Comparison of ENCODE assay signal across 9 cellular contexts in the genomic region with DNA sequence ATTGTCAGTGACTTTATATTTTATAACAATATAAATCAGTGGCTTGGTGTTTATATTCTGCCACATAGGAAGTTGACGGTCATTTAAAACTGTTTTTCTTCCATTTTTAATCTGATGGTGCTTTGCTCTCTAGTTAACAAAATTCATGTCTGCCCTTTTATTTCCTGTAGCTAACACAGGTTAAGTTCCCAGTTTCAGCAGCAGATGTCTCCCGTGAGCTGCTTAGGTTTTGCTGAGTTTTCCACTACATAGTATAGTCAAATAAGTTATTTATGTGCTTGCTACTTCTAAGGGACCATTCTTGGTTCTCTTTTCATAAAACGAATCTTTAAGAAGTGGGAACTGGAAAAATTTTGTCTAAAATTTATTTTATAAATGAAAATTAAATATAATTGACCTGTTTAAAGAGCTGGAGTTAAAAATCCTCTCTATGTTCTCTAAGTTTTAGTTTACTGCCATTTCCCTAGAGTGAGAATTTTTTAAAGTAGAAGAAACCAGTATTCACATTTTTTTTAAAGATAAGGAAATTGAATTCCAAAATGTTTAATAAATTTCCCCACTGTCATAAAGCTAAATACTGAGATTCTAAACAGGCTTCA. TPM values are rescaled to one million over a fixed set of nuclear protein-coding genes. Genes with fewer than 3 reads are reported as not detected.
DNase-seq lines count a peak whose midpoint lies in the region; ATAC-seq and TF ChIP-seq lines count a peak whose summit lies in the region.
"Had no signal": no experiment of that assay in that cellular context is flagged by ENCODE, and none has a peak within 500 bp of the region (broad histone marks: within the 10 kb centered on the region; RNA-seq: fewer than 3 reads in every experiment).

No MANE protein-coding gene starts in this region.

- H3K27me3 Mint-ChIP-seq in Caco-2 (ENCODE audit: insufficient read depth, unreplicated experiment): no peaks in the 10 kb centered on the region
- H3K27me3 Mint-ChIP-seq: activated naive CD8-positive, alpha-beta T cell had no signal

- peaks cover 13% of the 10 kb centered on the region; the same call in 1 of the 2 replicates for H3K9me3 ChIP-seq in Caco-2

- peak in 1 of 2 experiments; percentile 46 for DNase-seq in Caco-2
- peak; percentile 46 for DNase-seq in GM20000 (ENCODE audit: low spot score)
- DNase-seq in Jurkat, Clone E6-1 (ENCODE audit: low read depth, low spot score): peak; percentile 61
- peak; percentile 41 for DNase-seq in SW480 (ENCODE audit: low spot score)
- peak; percentile 82 for DNase-seq in astrocyte of the hippocampus (ENCODE audit: low read depth, low spot score)
- peak; percentile 42 to 79 for DNase-seq in hippocampal formation (lab: John Stamatoyannopoulos, UW)
- peak; percentile 63 for DNase-seq in smooth muscle cell of the brain vasculature (ENCODE audit: low read depth, low spot score)

- H3K27ac Mint-ChIP-seq in Caco-2 (ENCODE audit: unreplicated experiment): no peak overlapping the region

- H3K4me1 Mint-ChIP-seq in Caco-2 (ENCODE audit: low read depth, unreplicated experiment): peaks cover 13% of the 10 kb centered on the region

- H3K36me3 Mint-ChIP-seq in Caco-2 (ENCODE audit: insufficient read depth, unreplicated experiment): peaks cover 40% of the 10 kb centered on the region

- intact Hi-C loops in Caco-2 (cut with micrococcal nuclease; ENCODE audit: unreplicated experiment): loop anchor here (2.0 to 5.0 kb wide), 2 partner anchors 95 to 348 kb away; partner anchors contain the start of gene ARMC9

- no peak overlapping the region for H3K4me3 ChIP-seq in Caco-2 (ENCODE audit: low read depth, low read length)
- no peak overlapping the region for H3K4me3 ChIP-seq in Jurkat, Clone E6-1 (ENCODE audit: low read length)

- peaks cover 27% of the 10 kb centered on the region for H3K4me1 ChIP-seq in Caco-2

- no TSS peak for BruUV-seq in Caco-2 (replicated peaks; lab: Mats Ljungman, UMichigan)

- peaks cover 10% of the 10 kb centered on the region for H3K9me3 Mint-ChIP-seq in Caco-2 (ENCODE audit: unreplicated experiment)

- ATAC-seq in GM21825 (IDR thresholded peaks at IDR 0.05; ENCODE audit: unreplicated experiment): no peak

- peak; percentile 44 to 61 for TF ChIP-seq CTCF in Caco-2 (IDR thresholded peaks at IDR 0.05; ENCODE audit: insufficient read depth in 1 of 2, low read depth in 1 of 2, low read length in 1 of 2, severe bottlenecking in 1 of 2, unreplicated experiment in 1 of 2)
- peak; percentile 39 for TF ChIP-seq CTCF in GM20000 (IDR thresholded peaks at IDR 0.05; ENCODE audit: extremely low read depth, missing control alignments)

- no peaks in the 10 kb centered on the region for H3K27me3 ChIP-seq in Caco-2 (replicated peaks; ENCODE audit: control insufficient read depth, insufficient read depth, low read length)

- H3K36me3 ChIP-seq in Caco-2 (ENCODE audit: control insufficient read depth, insufficient read depth, low read length): peaks cover 1% of the 10 kb centered on the region

- POLR2A ChIA-PET in Caco-2 (lab: Charles Lee): no interaction called here

- H3K4me3 Mint-ChIP-seq in Caco-2 (ENCODE audit: unreplicated experiment): no peak overlapping the region
- H3K4me3 Mint-ChIP-seq: activated naive CD8-positive, alpha-beta T cell had no signal

- CTCF ChIA-PET in Caco-2 (lab: Charles Lee): interaction anchor here (1.0 to 1.2 kb wide), 2 partner anchors 90 to 348 kb away, joined by 3 to 4 read pairs; no protein-coding TSS in a partner anchor

RNA-seq across cellular contexts. Expression of gene HTR2B, which starts 20.6 kb away (rescaled TPM):
- not detected in 2 replicates for total RNA-seq in Caco-2 (2022)
- not detected for polyA plus RNA-seq in Jurkat, Clone E6-1 (2012; ENCODE audit: insufficient read depth, insufficient read length)

RNA-seq across cellular contexts. Expression of gene PSMD1, which starts 47.5 kb away (rescaled TPM):
- 120 and 126 TPM in 2 replicates for total RNA-seq in Caco-2 (2022)
- polyA plus RNA-seq in Jurkat, Clone E6-1 (2012; ENCODE audit: insufficient read depth, insufficient read length): 118 TPM
